In genomic region chr17:55930291-55930809, GRCh38 we compare ENCODE assay signal across 1 cellular context.
TF ChIP-seq lines count a peak whose summit lies in the region.

No MANE protein-coding gene starts in this region.

TF ChIP-seq in SK-N-SH treated with all-trans-retinoic acid at 6 μM for 48 hours, 23 proteins besides CTCF, POLR2A, EP300 and RAD21 (continued from another document):
- TF ChIP-seq RARB (CRISPR knock-in tag; IDR thresholded peaks at IDR 0.05) = no peak
TF ChIP-seq in SK-N-SH treated with all-trans-retinoic acid at 6 μM for 48 hours: peak in this region for 0.
